In the genomic region with DNA sequence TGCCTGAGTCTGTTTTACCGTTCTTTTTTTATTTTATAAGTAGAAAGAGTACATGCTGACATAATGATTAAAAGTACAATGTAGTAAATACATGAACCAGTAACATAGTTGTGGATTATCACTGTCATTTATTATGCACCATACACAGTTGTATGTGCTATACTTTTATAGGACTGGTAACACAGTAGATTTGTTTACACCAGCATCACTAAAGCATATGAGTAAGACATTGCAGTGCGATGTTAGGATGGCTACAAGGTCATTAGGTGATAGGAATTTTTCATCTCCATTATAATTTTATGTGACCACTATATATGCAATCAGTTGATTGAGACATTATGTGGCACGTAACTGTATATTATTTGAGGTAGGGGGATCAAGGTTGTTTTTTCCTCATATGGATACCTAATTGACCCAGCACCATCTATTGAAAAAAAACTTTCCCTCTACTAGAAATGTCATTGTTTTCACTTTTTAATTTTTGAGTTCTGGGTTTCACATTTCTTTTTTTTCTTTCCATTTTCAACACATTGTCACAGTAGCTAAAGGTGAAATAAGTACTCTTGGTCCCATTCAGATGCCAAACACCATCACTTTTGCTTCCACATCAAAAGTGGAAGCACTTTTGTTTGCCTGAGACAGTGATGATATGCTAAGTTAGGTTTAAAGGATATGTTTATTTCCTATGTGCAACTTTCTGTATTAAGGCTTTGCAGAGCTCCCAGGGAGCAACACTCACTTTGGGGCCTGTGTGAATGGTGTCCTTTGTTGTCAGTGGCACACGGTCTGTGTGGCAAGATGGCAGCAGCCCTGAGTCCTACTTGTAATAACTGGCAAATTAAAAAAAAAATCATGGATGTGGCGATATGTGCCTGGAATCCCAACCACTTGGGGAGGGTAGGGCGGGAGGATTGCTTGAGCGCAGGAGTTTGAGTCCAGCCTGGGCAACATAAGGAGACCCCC, we compare ENCODE assay signal across 18 cellular contexts. TPM values are rescaled to one million over a fixed set of nuclear protein-coding genes. Genes with fewer than 3 reads are reported as not detected.
A peak's percentile ranks its signal among the peaks of the same experiment; 100 is the strongest.
DNase-seq lines count a peak whose midpoint lies in the region; ATAC-seq and TF ChIP-seq lines count a peak whose summit lies in the region.
"Had no signal": no experiment of that assay in that cellular context is flagged by ENCODE, and none has a peak within 500 bp of the region (broad histone marks: within the 10 kb centered on the region; RNA-seq: fewer than 3 reads in every experiment).

No MANE protein-coding gene starts in this region.

- H3K79me2 ChIP-seq in H9 (ENCODE audit: insufficient read depth, low read length) = peaks cover 3% of the 10 kb centered on the region; the same call in 1 of the 2 replicates

- H2AFZ ChIP-seq in H9 (ENCODE audit: low read length) = no peak overlapping the region
- H2AFZ ChIP-seq: GM23248 had no signal

- H4K8ac ChIP-seq in H9 (replicated peaks; ENCODE audit: insufficient read length, low read depth, low read length) = no peak overlapping the region

- H4K5ac ChIP-seq in H9 (ENCODE audit: insufficient read length, low read depth, low read length) = no peak overlapping the region

- H3K4me1 ChIP-seq in H9 (ENCODE audit: insufficient read depth, low read length) = peaks cover 3% of the 10 kb centered on the region; the same call in 1 of the 2 replicates

- no peak overlapping the region for H4K91ac ChIP-seq in H9 (ENCODE audit: insufficient read length, low read depth, low read length)

- peak overlapping the region; percentile 26 for H3K9ac ChIP-seq in H9 (ENCODE audit: extremely low read depth, insufficient read length, low read length)
- H3K9ac ChIP-seq: GM23248 had no signal

- H3K4me2 ChIP-seq in H9 (ENCODE audit: insufficient read depth, insufficient read length, low read length) = no peak overlapping the region

- DNase-seq in H9 (no peak), WTC11 (ENCODE audit: low spot score) (no peak), midbrain (lab: John Stamatoyannopoulos, UW) (peak; percentile 48), superior temporal gyrus (ENCODE audit: extremely low spot score) (peak; percentile 57), posterior vena cava (ENCODE audit: low spot score) (no peak), Right ventricle myocardium superior (no peak)
- DNase-seq: BE2C; Calu3; CD4-positive, alpha-beta memory T cell; DMS79; GM23248; KBM-7; NCI-H1048; NCI-H524; T-helper 1 cell had no signal

- H3K14ac ChIP-seq in H9 (ENCODE audit: insufficient read depth, low read length) = no peak overlapping the region

- no peak overlapping the region for H3T11ph ChIP-seq in H9 (ENCODE audit: low read length)

- H3K4me1 Mint-ChIP-seq in H9 (peaks cover 26 to 41% of the 10 kb centered on the region in 2 experiments), WTC11 (peaks cover 37% of the 10 kb centered on the region)

- no peak overlapping the region; a peak in 1 of 7 replicates for H3K27ac Mint-ChIP-seq in H9
- peak overlapping the region; percentile 64; the same call in 1 of the 2 replicates for H3K27ac Mint-ChIP-seq in WTC11
- H3K27ac Mint-ChIP-seq: CD4-positive, alpha-beta memory T cell had no signal

- H3K4ac ChIP-seq in H9 (ENCODE audit: low read depth, low read length) = no peak overlapping the region

- H3K9me3 Mint-ChIP-seq in H9 (no peaks in the 10 kb centered on the region), WTC11 (no peaks in the 10 kb centered on the region)
- H3K9me3 Mint-ChIP-seq: CD4-positive, alpha-beta memory T cell had no signal

- H3K18ac ChIP-seq in H9 (ENCODE audit: insufficient read length, low read depth, low read length) = no peak overlapping the region

- no peaks in the 10 kb centered on the region for H3K27me3 Mint-ChIP-seq in H9 (ENCODE audit: low read depth)
- no peaks in the 10 kb centered on the region for H3K27me3 Mint-ChIP-seq in WTC11 (ENCODE audit: low read depth)
- H3K27me3 Mint-ChIP-seq: CD4-positive, alpha-beta memory T cell had no signal

- H2BK5ac ChIP-seq in H9 (ENCODE audit: insufficient read length, low read length) = no peak overlapping the region

- POLR2A ChIA-PET in WTC11 (lab: Charles Lee) = no interaction called here

- TF ChIP-seq CTCF in H9 (conservative IDR thresholded peaks at IDR 0.05) (no peak), WTC11 (IDR thresholded peaks at IDR 0.05) (no peak)

- CTCF ChIA-PET in WTC11 (lab: Charles Lee) = no interaction called here

- H3K23ac ChIP-seq in H9 (ENCODE audit: insufficient read length, low read depth, low read length) = no peak overlapping the region

- no peaks in the 10 kb centered on the region for H3K9me3 ChIP-seq in H9 (ENCODE audit: control insufficient read depth, low read depth, low read length)
- H3K9me3 ChIP-seq: BE2C had no signal

- no peak overlapping the region for H2BK120ac ChIP-seq in H9 (ENCODE audit: low read depth, low read length, poor library complexity, severe bottlenecking)

- no CpG with 5 or more reads among the region's 7 CpGs for WGBS in H9 (ENCODE audit: extremely low coverage, insufficient read length, low lambda C conversion rate)

- no peak overlapping the region for H2BK15ac ChIP-seq in H9 (ENCODE audit: low read depth, low read length)

- H4K20me1 ChIP-seq in H9 (ENCODE audit: control insufficient read depth, insufficient read depth, insufficient read length) = no peaks in the 10 kb centered on the region

- H2AK5ac ChIP-seq in H9 (ENCODE audit: insufficient read length, low read length) = no peak overlapping the region

- no peaks in the 10 kb centered on the region for H3K23me2 ChIP-seq in H9 (ENCODE audit: insufficient read length, low read depth, low read length, poor library complexity, severe bottlenecking)

- H2BK20ac ChIP-seq in H9 (ENCODE audit: low read depth, low read length, poor library complexity, severe bottlenecking) = no peak overlapping the region

- H3K36me3 Mint-ChIP-seq in H9 (ENCODE audit: insufficient read depth in 1 of 3, low read depth in 3 of 3) = no peaks in the 10 kb centered on the region; a peak in 1 of 7 replicates
- H3K36me3 Mint-ChIP-seq in WTC11 = no peaks in the 10 kb centered on the region

- intact Hi-C loops in posterior vena cava (cut with DNase I) = no loop called here
- intact Hi-C loops in Right ventricle myocardium superior (cut with DNase I) = no loop called here

- ATAC-seq in WTC11 (no peak), HG03045 (IDR thresholded peaks at IDR 0.05; ENCODE audit: unreplicated experiment) (no peak), GM19395 (IDR thresholded peaks at IDR 0.05; ENCODE audit: unreplicated experiment) (no peak), Right ventricle myocardium superior (ENCODE audit: poor library complexity) (no peak)
- ATAC-seq: SK-N-SH treated with all-trans-retinoic acid at 6 μM for 48 hours had no signal

- H3K4me3 Mint-ChIP-seq in H9 = no peak overlapping the region
- H3K4me3 Mint-ChIP-seq in WTC11 = no peak overlapping the region
- H3K4me3 Mint-ChIP-seq: CD4-positive, alpha-beta memory T cell had no signal

- peaks cover 3% of the 10 kb centered on the region for H3K79me1 ChIP-seq in H9 (ENCODE audit: insufficient read depth, low read depth, low read length, poor library complexity, severe bottlenecking)

- H3K27me3 ChIP-seq in H9 (ENCODE audit: insufficient read depth, low read length) = no peaks in the 10 kb centered on the region
- H3K27me3 ChIP-seq: BE2C had no signal

- H2BK12ac ChIP-seq in H9 (ENCODE audit: insufficient read length, low read depth, low read length) = no peak overlapping the region

- H3K56ac ChIP-seq in H9 (ENCODE audit: insufficient read length, low read depth, low read length) = no peak overlapping the region

- H3K27ac ChIP-seq in H9 (ENCODE audit: insufficient read length, low read depth, low read length) = no peak overlapping the region
- H3K27ac ChIP-seq: GM23248 had no signal

TF ChIP-seq in WTC11, 78 proteins besides CTCF, POLR2A, EP300 and RAD21 (continues in another document):
- TF ChIP-seq, protein P1, sequence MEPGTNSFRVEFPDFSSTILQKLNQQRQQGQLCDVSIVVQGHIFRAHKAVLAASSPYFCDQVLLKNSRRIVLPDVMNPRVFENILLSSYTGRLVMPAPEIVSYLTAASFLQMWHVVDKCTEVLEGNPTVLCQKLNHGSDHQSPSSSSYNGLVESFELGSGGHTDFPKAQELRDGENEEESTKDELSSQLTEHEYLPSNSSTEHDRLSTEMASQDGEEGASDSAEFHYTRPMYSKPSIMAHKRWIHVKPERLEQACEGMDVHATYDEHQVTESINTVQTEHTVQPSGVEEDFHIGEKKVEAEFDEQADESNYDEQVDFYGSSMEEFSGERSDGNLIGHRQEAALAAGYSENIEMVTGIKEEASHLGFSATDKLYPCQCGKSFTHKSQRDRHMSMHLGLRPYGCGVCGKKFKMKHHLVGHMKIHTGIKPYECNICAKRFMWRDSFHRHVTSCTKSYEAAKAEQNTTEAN (CRISPR knock-in tag; IDR thresholded peaks at IDR 0.05) = no peak
- TF ChIP-seq ZNF671 (CRISPR knock-in tag; IDR thresholded peaks at IDR 0.05) = no peak
- TF ChIP-seq, protein P2, sequence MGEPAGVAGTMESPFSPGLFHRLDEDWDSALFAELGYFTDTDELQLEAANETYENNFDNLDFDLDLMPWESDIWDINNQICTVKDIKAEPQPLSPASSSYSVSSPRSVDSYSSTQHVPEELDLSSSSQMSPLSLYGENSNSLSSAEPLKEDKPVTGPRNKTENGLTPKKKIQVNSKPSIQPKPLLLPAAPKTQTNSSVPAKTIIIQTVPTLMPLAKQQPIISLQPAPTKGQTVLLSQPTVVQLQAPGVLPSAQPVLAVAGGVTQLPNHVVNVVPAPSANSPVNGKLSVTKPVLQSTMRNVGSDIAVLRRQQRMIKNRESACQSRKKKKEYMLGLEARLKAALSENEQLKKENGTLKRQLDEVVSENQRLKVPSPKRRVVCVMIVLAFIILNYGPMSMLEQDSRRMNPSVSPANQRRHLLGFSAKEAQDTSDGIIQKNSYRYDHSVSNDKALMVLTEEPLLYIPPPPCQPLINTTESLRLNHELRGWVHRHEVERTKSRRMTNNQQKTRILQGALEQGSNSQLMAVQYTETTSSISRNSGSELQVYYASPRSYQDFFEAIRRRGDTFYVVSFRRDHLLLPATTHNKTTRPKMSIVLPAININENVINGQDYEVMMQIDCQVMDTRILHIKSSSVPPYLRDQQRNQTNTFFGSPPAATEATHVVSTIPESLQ (CRISPR knock-in tag; IDR thresholded peaks at IDR 0.05) = no peak
- no peak for TF ChIP-seq ZNF219 (CRISPR knock-in tag; IDR thresholded peaks at IDR 0.05; ENCODE audit: borderline replicate concordance)

RNA-seq across cellular contexts. Expression of a gene that starts 17.1 kb away (rescaled TPM):
- total RNA-seq in H9 (2021) (26.8 and 27.7 TPM in 2 replicates), WTC11 (2021) (23.7 to 24.6 TPM (median 23.8 TPM) in 3 replicates), posterior vena cava (10 to 100 TPM; 13.0 to 21.3 TPM), Right ventricle myocardium superior (61.2 TPM)

RNA-seq across cellular contexts. Expression of a gene that starts 33.3 kb away (rescaled TPM):
- total RNA-seq in H9 (2021) = 129 and 144 TPM in 2 replicates
- total RNA-seq in WTC11 (2021) = 74.4 to 77.4 TPM (median 76.1 TPM) in 3 replicates
- total RNA-seq in posterior vena cava = 10 to 100 TPM; 19.4 to 21.9 TPM
- 26.4 TPM for total RNA-seq in Right ventricle myocardium superior

Comparison
In these comparisons a context has a peak if more than half of its experiments do, and no peak if none do; other contexts are left out.
1. DNase-seq: peak in midbrain (single experiment) and superior temporal gyrus (single experiment); none in H9 (single experiment), WTC11 (single experiment), posterior vena cava (single experiment) and Right ventricle myocardium superior (single experiment).